ENCODE assay signal across 16 cellular contexts in genomic region chr2:132275396-132275795, GRCh38.
DNase-seq lines count a peak whose midpoint lies in the region; ATAC-seq and TF ChIP-seq lines count a peak whose summit lies in the region.
"Had no signal": no experiment of that assay in that cellular context is flagged by ENCODE, and none has a peak within 500 bp of the region (broad histone marks: within the 10 kb centered on the region; RNA-seq: fewer than 3 reads in every experiment).

No MANE protein-coding gene starts in this region.

- 95% methylated on average over 4 to 17 of the region's 17 CpGs for WGBS in endodermal cell (ENCODE audit: insufficient coverage in 1 of 2, insufficient read length in 1 of 2), 2 experiments
- WGBS in right lobe of liver (ENCODE audit: insufficient coverage, low coverage, low lambda C conversion rate, missing lambda C conversion rate) = 79% methylated on average over 9 of the region's 17 CpGs

- H3K9me3 Mint-ChIP-seq in endodermal cell = peaks cover 20% of the 10 kb centered on the region
- peaks cover 22% of the 10 kb centered on the region for H3K9me3 Mint-ChIP-seq in osteocyte (ENCODE audit: unreplicated experiment)

- ATAC-seq in right lobe of liver = no peak
- ATAC-seq: A549 had no signal

- H3F3A ChIP-seq in OCI-LY1 (ENCODE audit: insufficient read depth, low read length) = no peaks in the 10 kb centered on the region

- H3K4me1 Mint-ChIP-seq in endodermal cell = no peaks in the 10 kb centered on the region
- H3K4me1 Mint-ChIP-seq in osteocyte (ENCODE audit: unreplicated experiment) = no peaks in the 10 kb centered on the region
- H3K4me1 Mint-ChIP-seq: CD14-positive monocyte; CD4-positive, alpha-beta memory T cell; H9 had no signal

- no TSS peak for BruUV-seq in A673 (replicated peaks; lab: Mats Ljungman, UMichigan)

- no peak overlapping the region for H2AFZ ChIP-seq in OCI-LY1 (ENCODE audit: low read length)

- H3K9me2 ChIP-seq in OCI-LY1 (ENCODE audit: low read depth, low read length) = no peaks in the 10 kb centered on the region

- H3K36me3 Mint-ChIP-seq in endodermal cell (ENCODE audit: low read depth) (no peaks in the 10 kb centered on the region), osteocyte (ENCODE audit: unreplicated experiment) (no peaks in the 10 kb centered on the region)
- H3K36me3 Mint-ChIP-seq: CD14-positive monocyte had no signal

- H3K27me3 Mint-ChIP-seq in endodermal cell (ENCODE audit: insufficient read depth) (no peaks in the 10 kb centered on the region), osteocyte (ENCODE audit: unreplicated experiment) (no peaks in the 10 kb centered on the region)
- H3K27me3 Mint-ChIP-seq: CD4-positive, alpha-beta memory T cell had no signal

- no peak for TF ChIP-seq POLR2A in right lobe of liver (IDR thresholded peaks at IDR 0.05)

- no peak for TF ChIP-seq CTCF in A673 (conservative IDR thresholded peaks at IDR 0.05; ENCODE audit: low read depth, low read length)
- TF ChIP-seq CTCF in OCI-LY1 (IDR thresholded peaks at IDR 0.05; ENCODE audit: low read length) = no peak
- no peak for TF ChIP-seq CTCF in endodermal cell (conservative IDR thresholded peaks at IDR 0.05)
- TF ChIP-seq CTCF in osteocyte (IDR thresholded peaks at IDR 0.05) = no peak
- TF ChIP-seq CTCF in right lobe of liver (IDR thresholded peaks at IDR 0.05) = no peak

- H3K9me3 ChIP-seq in A673 (ENCODE audit: low read depth, low read length, poor library complexity, severe bottlenecking) = no peaks in the 10 kb centered on the region
- H3K9me3 ChIP-seq in OCI-LY1 (ENCODE audit: low read length) = peaks cover 16% of the 10 kb centered on the region
- H3K9me3 ChIP-seq in endodermal cell (ENCODE audit: control insufficient read depth, low read length) = no peaks in the 10 kb centered on the region
- H3K9me3 ChIP-seq in right lobe of liver = no peaks in the 10 kb centered on the region

- no peak overlapping the region for H3K4me3 ChIP-seq in A673 (ENCODE audit: low read depth, low read length, poor library complexity, severe bottlenecking)
- no peak overlapping the region for H3K4me3 ChIP-seq in OCI-LY1 (ENCODE audit: low read depth, low read length, poor library complexity, severe bottlenecking)
- no peak overlapping the region for H3K4me3 ChIP-seq in endodermal cell (ENCODE audit: low read length)
- H3K4me3 ChIP-seq in right lobe of liver = no peak overlapping the region
- H3K4me3 ChIP-seq: A549, BLaER1 had no signal

- CTCF ChIA-PET in A673 (lab: Charles Lee) = no interaction called here

- H3K27me3 ChIP-seq in A673 (replicated peaks; ENCODE audit: insufficient read depth, low read depth, low read length, poor library complexity) (no peaks in the 10 kb centered on the region), OCI-LY1 (ENCODE audit: insufficient read depth, low read length) (no peaks in the 10 kb centered on the region), endodermal cell (ENCODE audit: control insufficient read depth, insufficient read depth, low read length, poor library complexity, severe bottlenecking) (no peaks in the 10 kb centered on the region), right lobe of liver (no peaks in the 10 kb centered on the region)
- H3K27me3 ChIP-seq: BLaER1 had no signal

- no peak overlapping the region for H3K9ac ChIP-seq in OCI-LY1 (ENCODE audit: low read length)
- no peak overlapping the region for H3K9ac ChIP-seq in endodermal cell (ENCODE audit: extremely low read depth, low read length, poor library complexity, severe bottlenecking)
- H3K9ac ChIP-seq: BLaER1 had no signal

- no peaks in the 10 kb centered on the region for H3K36me3 ChIP-seq in A673 (ENCODE audit: insufficient read depth, low read length, poor library complexity, severe bottlenecking)
- no peaks in the 10 kb centered on the region for H3K36me3 ChIP-seq in OCI-LY1 (ENCODE audit: insufficient read depth, low read length)
- H3K36me3 ChIP-seq in endodermal cell (ENCODE audit: control insufficient read depth, insufficient read depth, low read length) = no peaks in the 10 kb centered on the region
- H3K36me3 ChIP-seq in right lobe of liver = no peaks in the 10 kb centered on the region
- H3K36me3 ChIP-seq: BLaER1 had no signal

- H3K27ac ChIP-seq in A673 (ENCODE audit: low read depth, low read length, poor library complexity, severe bottlenecking) = peak overlapping the region; percentile 88
- H3K27ac ChIP-seq in OCI-LY1 (ENCODE audit: low read depth, low read length, poor library complexity, severe bottlenecking) = peak overlapping the region; percentile 96
- no peak overlapping the region for H3K27ac ChIP-seq in endodermal cell (ENCODE audit: low read depth, low read length)
- no peak overlapping the region for H3K27ac ChIP-seq in right lobe of liver
- H3K27ac ChIP-seq: 22Rv1, A549, BLaER1 had no signal

- H3K4me1 ChIP-seq in A673 (ENCODE audit: insufficient read depth, low read length, poor library complexity, severe bottlenecking) = peaks cover 19% of the 10 kb centered on the region
- H3K4me1 ChIP-seq in OCI-LY1 (ENCODE audit: insufficient read depth, low read length, severe bottlenecking) = peaks cover 32% of the 10 kb centered on the region
- no peaks in the 10 kb centered on the region for H3K4me1 ChIP-seq in endodermal cell (ENCODE audit: control insufficient read depth, insufficient read depth, low read length)
- no peaks in the 10 kb centered on the region for H3K4me1 ChIP-seq in right lobe of liver
- H3K4me1 ChIP-seq: A549 had no signal

- no peak for DNase-seq in A673 (ENCODE audit: low spot score)
- DNase-seq in endodermal cell = peak; percentile 28
- DNase-seq in osteocyte (ENCODE audit: extremely low spot score, unreplicated experiment) = peak; percentile 81
- DNase-seq in right lobe of liver = no peak
- no peak for DNase-seq in NCI-H524 treated with DMSO at 0.1 percent for 48 hours (lab: John Stamatoyannopoulos, UW)
- no peak for DNase-seq in middle frontal gyrus (ENCODE audit: extremely low spot score, low spot score)
- DNase-seq: CD4-positive, alpha-beta memory T cell; DMS153; DMS79; GF-D8; H9 had no signal

- no peaks in the 10 kb centered on the region for H3K79me2 ChIP-seq in OCI-LY1 (ENCODE audit: insufficient read depth, low read length)

- H3K27ac Mint-ChIP-seq in endodermal cell (no peak overlapping the region), osteocyte (ENCODE audit: unreplicated experiment) (no peak overlapping the region)
- H3K27ac Mint-ChIP-seq: CD14-positive monocyte; CD4-positive, alpha-beta memory T cell had no signal

- no peaks in the 10 kb centered on the region for H4K20me1 ChIP-seq in OCI-LY1 (ENCODE audit: insufficient read depth, low read length)
- H4K20me1 ChIP-seq: BLaER1 had no signal

- intact Hi-C loops in A673 (cut with micrococcal nuclease; ENCODE audit: unreplicated experiment) = loop anchor here (10.0 kb wide), 1 partner anchor 1569 kb away; no protein-coding TSS in a partner anchor
- intact Hi-C loops in right lobe of liver (cut with DNase I) = no loop called here

- POLR2A ChIA-PET in A673 (lab: Charles Lee; ENCODE audit: low non-redundant PET) = no interaction called here

- no peak overlapping the region for H3K4me2 ChIP-seq in OCI-LY1 (ENCODE audit: low read length)
- H3K4me2 ChIP-seq: A549, BLaER1 had no signal

- H3K4me3 Mint-ChIP-seq in endodermal cell = no peak overlapping the region
- no peak overlapping the region for H3K4me3 Mint-ChIP-seq in osteocyte (ENCODE audit: unreplicated experiment)
- H3K4me3 Mint-ChIP-seq: CD14-positive monocyte; CD4-positive, alpha-beta memory T cell; H9 had no signal

Comparison
In these comparisons a context has a peak if more than half of its experiments do, and no peak if none do; other contexts are left out.
1. DNase-seq: peak in endodermal cell (single experiment) and osteocyte (single experiment); none in A673 (single experiment), right lobe of liver (0 of 3), NCI-H524 treated with DMSO at 0.1 percent for 48 hours (single experiment) and middle frontal gyrus (single experiment).
2. H3K27ac ChIP-seq: peak in A673 (single experiment) and OCI-LY1 (single experiment); none in endodermal cell (single experiment) and right lobe of liver (0 of 3).